9 cellular contexts compared by ENCODE assay signal in genomic region chr11:22521226-22521625, GRCh38.
DNase-seq lines count a peak whose midpoint lies in the region; ATAC-seq and TF ChIP-seq lines count a peak whose summit lies in the region.
"Had no signal": no experiment of that assay in that cellular context is flagged by ENCODE, and none has a peak within 500 bp of the region (broad histone marks: within the 10 kb centered on the region; RNA-seq: fewer than 3 reads in every experiment).

No MANE protein-coding gene starts in this region.

- H3K4me1 ChIP-seq in thyroid gland: no peaks in the 10 kb centered on the region

- intact Hi-C loops in thyroid gland (cut with DNase I): no loop called here
- intact Hi-C loops in CD14-positive monocyte (cut with micrococcal nuclease): no loop called here

- no peaks in the 10 kb centered on the region for H3K9me3 ChIP-seq in thyroid gland

- H3K27ac ChIP-seq in RWPE1: no peak overlapping the region
- H3K27ac ChIP-seq in thyroid gland: no peak overlapping the region

- H3K4me3 Mint-ChIP-seq in CD14-positive monocyte: no peak overlapping the region

- no peaks in the 10 kb centered on the region for H3K27me3 Mint-ChIP-seq in CD14-positive monocyte (ENCODE audit: low read depth in 3 of 3)

- no peak for TF ChIP-seq POLR2A in thyroid gland (IDR thresholded peaks at IDR 0.05)
- TF ChIP-seq POLR2A in erythroblast (IDR thresholded peaks at IDR 0.05; ENCODE audit: low read length): no peak

- H3K36me3 Mint-ChIP-seq in CD14-positive monocyte: no peaks in the 10 kb centered on the region

- WGBS in thyroid gland, 2 donors: 74 to 79% methylated on average over 2 of the region's 2 CpGs

- H3K4me1 Mint-ChIP-seq in CD14-positive monocyte: no peaks in the 10 kb centered on the region

- DNase-seq in RWPE1 (ENCODE audit: low spot score): peak; percentile 54
- peak; percentile 91 for DNase-seq in kidney tubule cell (ENCODE audit: low spot score)
- DNase-seq in mucosa of gallbladder (ENCODE audit: low spot score): no peak
- no peak for DNase-seq in thyroid gland
- no peak for DNase-seq in erythroblast (lab: John Stamatoyannopoulos, UW)
- no peak for DNase-seq in CD14-positive monocyte (ENCODE audit: low spot score)
- DNase-seq: NK-92 treated with Interleukin-12 subunit alpha and Interleukin-12 subunit beta, amount 100 ng/mL, for 24 hours had no signal

- no peak overlapping the region for H3K27ac Mint-ChIP-seq in CD14-positive monocyte

- H3K36me3 ChIP-seq in thyroid gland: no peaks in the 10 kb centered on the region

- no peaks in the 10 kb centered on the region for H3K27me3 ChIP-seq in thyroid gland

- peak; percentile 78 for ATAC-seq in GM18861 (IDR thresholded peaks at IDR 0.05; ENCODE audit: unreplicated experiment)
- ATAC-seq in HG02884 (IDR thresholded peaks at IDR 0.05; ENCODE audit: unreplicated experiment): peak; percentile 75

- TF ChIP-seq CTCF in RWPE1 (conservative IDR thresholded peaks at IDR 0.05; ENCODE audit: low read depth) (no peak), thyroid gland (IDR thresholded peaks at IDR 0.05) (no peak), CD14-positive monocyte (IDR thresholded peaks at IDR 0.05) (no peak)

- POLR2A ChIA-PET in RWPE1 (lab: Yijun Ruan, JAX; ENCODE audit: low non-redundant PET): no interaction called here

- H3K4me3 ChIP-seq in thyroid gland (replicated peaks in 1 of 3): no peak overlapping the region

- CTCF ChIA-PET in RWPE1 (lab: Yijun Ruan, JAX): no interaction called here

- H3K9me3 Mint-ChIP-seq in CD14-positive monocyte: peaks cover 0 to 2% (median 0%) of the 10 kb centered on the region in 7 donors

Comparison
In these comparisons a context has a peak if more than half of its experiments do, and no peak if none do; other contexts are left out.
1. DNase-seq: peak in RWPE1 (single experiment) and kidney tubule cell (single experiment); none in mucosa of gallbladder (single experiment), thyroid gland (0 of 2), erythroblast (0 of 2) and CD14-positive monocyte (single experiment).